ENCODE assay signal across 26 cellular contexts in genomic region chr14:83470466-83470865, GRCh38.
DNase-seq lines count a peak whose midpoint lies in the region; ATAC-seq, FAIRE-seq and TF ChIP-seq lines count a peak whose summit lies in the region.
"Had no signal": no experiment of that assay in that cellular context is flagged by ENCODE, and none has a peak within 500 bp of the region (broad histone marks: within the 10 kb centered on the region; RNA-seq: fewer than 3 reads in every experiment).

No MANE protein-coding gene starts in this region.

- peak overlapping the region; percentile 15 for H2AFZ ChIP-seq in hepatocyte

- peaks cover 12% of the 10 kb centered on the region for H3K4me1 Mint-ChIP-seq in type B pancreatic cell (ENCODE audit: unreplicated experiment)
- H3K4me1 Mint-ChIP-seq: activated naive CD8-positive, alpha-beta T cell treated with anti-CD3 and anti-CD28 coated beads, Interleukin-2, amount 50 U/mL, for 24 hours had no signal

- H3K27ac ChIP-seq in hepatocyte (no peak overlapping the region), small intestine (ENCODE audit: low read depth in 1 of 2, low read length in 1 of 2) (no peak overlapping the region)
- H3K27ac ChIP-seq: breast epithelium, coronary artery had no signal

- TF ChIP-seq CTCF in AG09309 (IDR thresholded peaks at IDR 0.05; ENCODE audit: control insufficient read depth, insufficient read depth, low read depth, low read length, missing control alignments) (no peak), hepatocyte (IDR thresholded peaks at IDR 0.05; ENCODE audit: poor library complexity) (no peak), type B pancreatic cell (conservative IDR thresholded peaks at IDR 0.05) (no peak)

- H3K4me3 Mint-ChIP-seq in type B pancreatic cell, result no peak overlapping the region
- H3K4me3 Mint-ChIP-seq: activated naive CD8-positive, alpha-beta T cell treated with anti-CD3 and anti-CD28 coated beads, Interleukin-2, amount 50 U/mL, for 24 hours; CD4-positive, alpha-beta T cell; WTC11 had no signal

- H3K27me3 ChIP-seq in hepatocyte (no peaks in the 10 kb centered on the region), small intestine (ENCODE audit: control insufficient read depth in 2 of 2, insufficient read depth in 2 of 2, low read length in 2 of 2) (no peaks in the 10 kb centered on the region)
- H3K27me3 ChIP-seq: breast epithelium had no signal

- no peak for ATAC-seq in HG03354 (IDR thresholded peaks at IDR 0.05; ENCODE audit: poor library complexity, severe bottlenecking, unreplicated experiment)
- ATAC-seq: activated naive CD8-positive, alpha-beta T cell treated with anti-CD3 and anti-CD28 coated beads, Interleukin-2, amount 50 U/mL, for 24 hours; Right ventricle myocardium inferior; WTC11 had no signal

- H4K20me1 ChIP-seq in hepatocyte (ENCODE audit: insufficient read depth, poor library complexity, severe bottlenecking), result no peaks in the 10 kb centered on the region

- no peaks in the 10 kb centered on the region for H3K9me3 ChIP-seq in hepatocyte (ENCODE audit: low read depth)
- no peaks in the 10 kb centered on the region for H3K9me3 ChIP-seq in small intestine (ENCODE audit: control insufficient read depth, low read depth)
- H3K9me3 ChIP-seq: breast epithelium had no signal

- no peaks in the 10 kb centered on the region for H3K9me2 ChIP-seq in hepatocyte (replicated peaks; ENCODE audit: insufficient read depth)

- no peak overlapping the region for H3K4me2 ChIP-seq in hepatocyte

- no peak overlapping the region for H3K4me3 ChIP-seq in AG09309 (ENCODE audit: control insufficient read depth, low read depth, low read length)
- H3K4me3 ChIP-seq in hepatocyte, result no peak overlapping the region
- no peak overlapping the region for H3K4me3 ChIP-seq in small intestine (ENCODE audit: low read depth in 1 of 2, low read length in 2 of 2)
- H3K4me3 ChIP-seq: breast epithelium, coronary artery, lung had no signal

- DNase-seq in AG09309 (ENCODE audit: low read depth), result peak; percentile 3
- DNase-seq in HS-5 (ENCODE audit: low read depth), result peak; percentile 30
- DNase-seq in SIG-M5 (lab: John Stamatoyannopoulos, UW), result peak; percentile 15
- DNase-seq in hepatocyte (ENCODE audit: low spot score), result peak; percentile 9
- no peak for DNase-seq in HUDEP-2 (lab: John Stamatoyannopoulos, UW; ENCODE audit: unreplicated experiment in 76 of 76)
- no peak for DNase-seq in small intestine
- no peak for DNase-seq in type B pancreatic cell (ENCODE audit: extremely low spot score, unreplicated experiment)
- DNase-seq: activated CD4-positive, alpha-beta T cell treated with anti-CD3 and anti-CD28 coated beads, Interleukin-2, amount 50 U/mL, for 48 hours; activated effector memory CD4-positive, alpha-beta T cell treated with Interleukin-2 at 50 U/mL for 16 hours; activated naive CD8-positive, alpha-beta T cell treated with anti-CD3 and anti-CD28 coated beads, Interleukin-2, amount 50 U/mL, for 24 hours; CD4-positive, alpha-beta T cell; DMS53; hippocampal formation; NCI-H1417; NCI-H510A treated with DMSO at 0.1 percent for 48 hours; nucleus accumbens; retina; stimulated activated CD4-positive, alpha-beta T cell treated with anti-CD3 and anti-CD28 coated beads, Interleukin-12 subunit alpha, Interleukin-12 subunit beta, amount 100 ng/mL, for 4 hours; T-helper 2 cell had no signal

- FAIRE-seq in small intestine (lab: Jason Lieb, UNC), result no peak
- FAIRE-seq: H54 had no signal

- H3K36me3 ChIP-seq in hepatocyte (replicated peaks; ENCODE audit: insufficient read depth, low read depth), result no peaks in the 10 kb centered on the region
- no peaks in the 10 kb centered on the region for H3K36me3 ChIP-seq in small intestine (ENCODE audit: control insufficient read depth in 2 of 2, insufficient read depth in 2 of 2, low read length in 2 of 2)
- H3K36me3 ChIP-seq: breast epithelium had no signal

- no peaks in the 10 kb centered on the region for H3K9me3 Mint-ChIP-seq in type B pancreatic cell
- H3K9me3 Mint-ChIP-seq: WTC11 had no signal

- no peaks in the 10 kb centered on the region for H3K27me3 Mint-ChIP-seq in type B pancreatic cell
- H3K27me3 Mint-ChIP-seq: activated naive CD8-positive, alpha-beta T cell treated with anti-CD3 and anti-CD28 coated beads, Interleukin-2, amount 50 U/mL, for 24 hours; CD4-positive, alpha-beta T cell had no signal

- H3K79me2 ChIP-seq in hepatocyte, result no peaks in the 10 kb centered on the region

- H3K36me3 Mint-ChIP-seq in type B pancreatic cell, result no peaks in the 10 kb centered on the region
- H3K36me3 Mint-ChIP-seq: WTC11 had no signal

- WGBS in hepatocyte (ENCODE audit: low lambda C conversion rate, missing lambda C conversion rate), result 41% methylated on average over 4 of the region's 4 CpGs
- WGBS in small intestine, 3 donors, result 53 to 69% (median 65%) methylated on average over 4 of the region's 4 CpGs

- H3K4me1 ChIP-seq in hepatocyte (ENCODE audit: insufficient read depth) (peaks cover 4% of the 10 kb centered on the region), small intestine (ENCODE audit: control insufficient read depth in 2 of 2, insufficient read depth in 1 of 2, low read depth in 1 of 2, low read length in 1 of 2) (no peaks in the 10 kb centered on the region)
- H3K4me1 ChIP-seq: breast epithelium had no signal

- no peak overlapping the region for H3K27ac Mint-ChIP-seq in type B pancreatic cell
- H3K27ac Mint-ChIP-seq: activated naive CD8-positive, alpha-beta T cell treated with anti-CD3 and anti-CD28 coated beads, Interleukin-2, amount 50 U/mL, for 24 hours; CD4-positive, alpha-beta T cell; WTC11 had no signal

Comparison
In these comparisons a context has a peak if more than half of its experiments do, and no peak if none do; other contexts are left out.
1. DNase-seq: peak in AG09309 (single experiment), HS-5 (single experiment), SIG-M5 (single experiment) and hepatocyte (single experiment); none in HUDEP-2 (0 of 76), small intestine (single experiment) and type B pancreatic cell (single experiment).